1 cellular context compared by ENCODE assay signal in the genomic region with DNA sequence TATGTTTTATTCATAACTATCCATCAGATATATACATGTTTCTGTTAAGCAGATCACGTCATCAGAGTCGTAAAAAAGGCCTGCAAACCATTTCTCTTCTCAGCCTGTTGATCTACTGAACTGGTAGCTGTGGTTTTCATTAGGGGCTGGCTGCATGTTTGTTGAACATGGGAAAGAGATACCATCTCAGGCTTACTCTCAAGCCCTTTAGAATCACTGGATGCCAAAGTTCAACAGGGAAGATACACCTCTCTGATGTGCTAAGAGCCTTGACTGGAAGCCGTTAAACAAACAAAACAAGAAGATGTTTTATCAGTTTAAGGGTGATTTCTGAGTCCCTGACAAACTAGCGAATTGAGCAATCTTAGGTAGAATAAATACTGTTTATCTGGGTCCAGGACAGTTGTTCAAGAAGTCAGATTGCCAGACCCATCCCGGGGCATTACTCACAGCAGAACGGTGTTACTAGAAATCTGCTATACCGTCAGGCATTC.
TF ChIP-seq lines count a peak whose summit lies in the region.

No MANE protein-coding gene starts in this region.

TF ChIP-seq in HepG2, 621 proteins besides CTCF, POLR2A, EP300 and RAD21 (continued from another document and continues in another):
- TF ChIP-seq, protein P1, sequence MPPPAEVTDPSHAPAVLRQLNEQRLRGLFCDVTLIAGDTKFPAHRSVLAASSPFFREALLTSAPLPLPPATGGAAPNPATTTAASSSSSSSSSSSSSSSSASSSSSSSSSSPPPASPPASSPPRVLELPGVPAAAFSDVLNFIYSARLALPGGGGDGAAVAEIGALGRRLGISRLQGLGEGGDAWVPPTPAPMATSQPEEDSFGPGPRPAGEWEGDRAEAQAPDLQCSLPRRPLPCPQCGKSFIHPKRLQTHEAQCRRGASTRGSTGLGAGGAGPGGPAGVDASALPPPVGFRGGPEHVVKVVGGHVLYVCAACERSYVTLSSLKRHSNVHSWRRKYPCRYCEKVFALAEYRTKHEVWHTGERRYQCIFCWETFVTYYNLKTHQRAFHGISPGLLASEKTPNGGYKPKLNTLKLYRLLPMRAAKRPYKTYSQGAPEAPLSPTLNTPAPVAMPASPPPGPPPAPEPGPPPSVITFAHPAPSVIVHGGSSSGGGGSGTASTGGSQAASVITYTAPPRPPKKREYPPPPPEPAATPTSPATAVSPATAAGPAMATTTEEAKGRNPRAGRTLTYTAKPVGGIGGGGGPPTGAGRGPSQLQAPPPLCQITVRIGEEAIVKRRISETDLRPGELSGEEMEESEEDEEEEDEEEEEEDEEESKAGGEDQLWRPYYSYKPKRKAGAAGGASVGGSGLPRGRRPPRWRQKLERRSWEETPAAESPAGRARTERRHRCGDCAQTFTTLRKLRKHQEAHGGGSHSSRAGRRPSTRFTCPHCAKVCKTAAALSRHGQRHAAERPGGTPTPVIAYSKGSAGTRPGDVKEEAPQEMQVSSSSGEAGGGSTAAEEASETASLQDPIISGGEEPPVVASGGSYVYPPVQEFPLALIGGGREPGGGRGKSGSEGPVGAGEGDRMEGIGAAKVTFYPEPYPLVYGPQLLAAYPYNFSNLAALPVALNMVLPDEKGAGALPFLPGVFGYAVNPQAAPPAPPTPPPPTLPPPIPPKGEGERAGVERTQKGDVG (CRISPR knock-in tag; IDR thresholded peaks at IDR 0.05; ENCODE audit: borderline replicate concordance), result no peak
- no peak for TF ChIP-seq TOPORS (CRISPR knock-in tag; IDR thresholded peaks at IDR 0.05)
- TF ChIP-seq ZNF670 (CRISPR knock-in tag; IDR thresholded peaks at IDR 0.05; ENCODE audit: borderline replicate concordance), result no peak
- 0 out of 2 replicates have a peak, but pooled peaks have one; percentile 56 for TF ChIP-seq RFXANK (CRISPR knock-in tag; IDR thresholded peaks at IDR 0.05)
- TF ChIP-seq, protein P2, sequence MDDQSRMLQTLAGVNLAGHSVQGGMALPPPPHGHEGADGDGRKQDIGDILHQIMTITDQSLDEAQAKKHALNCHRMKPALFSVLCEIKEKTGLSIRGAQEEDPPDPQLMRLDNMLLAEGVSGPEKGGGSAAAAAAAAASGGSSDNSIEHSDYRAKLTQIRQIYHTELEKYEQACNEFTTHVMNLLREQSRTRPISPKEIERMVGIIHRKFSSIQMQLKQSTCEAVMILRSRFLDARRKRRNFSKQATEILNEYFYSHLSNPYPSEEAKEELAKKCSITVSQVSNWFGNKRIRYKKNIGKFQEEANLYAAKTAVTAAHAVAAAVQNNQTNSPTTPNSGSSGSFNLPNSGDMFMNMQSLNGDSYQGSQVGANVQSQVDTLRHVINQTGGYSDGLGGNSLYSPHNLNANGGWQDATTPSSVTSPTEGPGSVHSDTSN (CRISPR knock-in tag; IDR thresholded peaks at IDR 0.05; ENCODE audit: borderline replicate concordance), result no peak
- no peak for TF ChIP-seq AGO2 (optimal IDR thresholded peaks at IDR 0.05; ENCODE audit: low read depth, low read length)
- no peak for TF ChIP-seq ZNF343 (CRISPR knock-in tag; IDR thresholded peaks at IDR 0.05)
- TF ChIP-seq CBX2 (IDR thresholded peaks at IDR 0.05; ENCODE audit: low read depth, low read length), result no peak
- peak; percentile 48; the same call in 1 of the 2 replicates for TF ChIP-seq CBX2 (CRISPR knock-in tag; IDR thresholded peaks at IDR 0.05; ENCODE audit: low read depth)
- no peak for TF ChIP-seq MAF1 (CRISPR knock-in tag; IDR thresholded peaks at IDR 0.05; ENCODE audit: borderline replicate concordance)
- TF ChIP-seq HDAC1 (CRISPR knock-in tag; IDR thresholded peaks at IDR 0.05), result peak; percentile 79
- no peak for TF ChIP-seq ZNF558 (CRISPR knock-in tag; IDR thresholded peaks at IDR 0.05; ENCODE audit: borderline replicate concordance)
- 0 out of 2 replicates have a peak, but pooled peaks have one; percentile 43 for TF ChIP-seq ZNF335 (CRISPR knock-in tag; IDR thresholded peaks at IDR 0.05)
- TF ChIP-seq, protein P3, sequence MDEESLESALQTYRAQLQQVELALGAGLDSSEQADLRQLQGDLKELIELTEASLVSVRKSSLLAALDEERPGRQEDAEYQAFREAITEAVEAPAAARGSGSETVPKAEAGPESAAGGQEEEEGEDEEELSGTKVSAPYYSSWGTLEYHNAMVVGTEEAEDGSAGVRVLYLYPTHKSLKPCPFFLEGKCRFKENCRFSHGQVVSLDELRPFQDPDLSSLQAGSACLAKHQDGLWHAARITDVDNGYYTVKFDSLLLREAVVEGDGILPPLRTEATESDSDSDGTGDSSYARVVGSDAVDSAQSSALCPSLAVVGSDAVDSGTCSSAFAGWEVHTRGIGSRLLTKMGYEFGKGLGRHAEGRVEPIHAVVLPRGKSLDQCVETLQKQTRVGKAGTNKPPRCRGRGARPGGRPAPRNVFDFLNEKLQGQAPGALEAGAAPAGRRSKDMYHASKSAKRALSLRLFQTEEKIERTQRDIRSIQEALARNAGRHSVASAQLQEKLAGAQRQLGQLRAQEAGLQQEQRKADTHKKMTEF (CRISPR knock-in tag; IDR thresholded peaks at IDR 0.05), result peak; percentile 91
- TF ChIP-seq FOXA3 (CRISPR knock-in tag; IDR thresholded peaks at IDR 0.05), result peak; percentile 93
- no peak for TF ChIP-seq KMT2B (CRISPR knock-in tag; IDR thresholded peaks at IDR 0.05)
- TF ChIP-seq GABPB1 (CRISPR knock-in tag; IDR thresholded peaks at IDR 0.05), result no peak
- no peak for TF ChIP-seq SUZ12 (IDR thresholded peaks at IDR 0.05; ENCODE audit: low read depth, low read length)
- TF ChIP-seq RXRB (CRISPR knock-in tag; IDR thresholded peaks at IDR 0.05; ENCODE audit: borderline replicate concordance), result peak; percentile 84
- TF ChIP-seq NCOR1 (IDR thresholded peaks at IDR 0.05; ENCODE audit: borderline replicate concordance, low read length), result peak; percentile 79; the same call in 1 of the 2 replicates
- TF ChIP-seq ZNF431 (CRISPR knock-in tag; IDR thresholded peaks at IDR 0.05; ENCODE audit: borderline replicate concordance, low read depth), result no peak
- TF ChIP-seq ZKSCAN5 (CRISPR knock-in tag; IDR thresholded peaks at IDR 0.05), result no peak
- no peak for TF ChIP-seq GPN1 (CRISPR knock-in tag; IDR thresholded peaks at IDR 0.05; ENCODE audit: borderline replicate concordance)
- peak; percentile 42; the same call in 1 of the 2 replicates for TF ChIP-seq ZNF121 (CRISPR knock-in tag; IDR thresholded peaks at IDR 0.05)
- peak; percentile 86 for TF ChIP-seq ZNF792 (CRISPR knock-in tag; IDR thresholded peaks at IDR 0.05)
- TF ChIP-seq, protein P4, sequence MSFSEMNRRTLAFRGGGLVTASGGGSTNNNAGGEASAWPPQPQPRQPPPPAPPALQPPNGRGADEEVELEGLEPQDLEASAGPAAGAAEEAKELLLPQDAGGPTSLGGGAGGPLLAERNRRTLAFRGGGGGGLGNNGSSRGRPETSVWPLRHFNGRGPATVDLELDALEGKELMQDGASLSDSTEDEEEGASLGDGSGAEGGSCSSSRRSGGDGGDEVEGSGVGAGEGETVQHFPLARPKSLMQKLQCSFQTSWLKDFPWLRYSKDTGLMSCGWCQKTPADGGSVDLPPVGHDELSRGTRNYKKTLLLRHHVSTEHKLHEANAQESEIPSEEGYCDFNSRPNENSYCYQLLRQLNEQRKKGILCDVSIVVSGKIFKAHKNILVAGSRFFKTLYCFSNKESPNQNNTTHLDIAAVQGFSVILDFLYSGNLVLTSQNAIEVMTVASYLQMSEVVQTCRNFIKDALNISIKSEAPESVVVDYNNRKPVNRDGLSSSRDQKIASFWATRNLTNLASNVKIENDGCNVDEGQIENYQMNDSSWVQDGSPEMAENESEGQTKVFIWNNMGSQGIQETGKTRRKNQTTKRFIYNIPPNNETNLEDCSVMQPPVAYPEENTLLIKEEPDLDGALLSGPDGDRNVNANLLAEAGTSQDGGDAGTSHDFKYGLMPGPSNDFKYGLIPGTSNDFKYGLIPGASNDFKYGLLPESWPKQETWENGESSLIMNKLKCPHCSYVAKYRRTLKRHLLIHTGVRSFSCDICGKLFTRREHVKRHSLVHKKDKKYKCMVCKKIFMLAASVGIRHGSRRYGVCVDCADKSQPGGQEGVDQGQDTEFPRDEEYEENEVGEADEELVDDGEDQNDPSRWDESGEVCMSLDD (CRISPR knock-in tag; IDR thresholded peaks at IDR 0.05; ENCODE audit: borderline replicate concordance), result no peak
- peak; percentile 63; the same call in 1 of the 2 replicates for TF ChIP-seq ZBTB20 (CRISPR knock-in tag; IDR thresholded peaks at IDR 0.05; ENCODE audit: borderline replicate concordance, low read depth)
- TF ChIP-seq ZNF331 (CRISPR knock-in tag; IDR thresholded peaks at IDR 0.05), result peak; percentile 85
- peak in 1 of 2 experiments; percentile 68; a peak in 2 of 4 replicates for TF ChIP-seq KLF16 (CRISPR knock-in tag; IDR thresholded peaks at IDR 0.05)
- TF ChIP-seq ZFP90 (CRISPR knock-in tag; IDR thresholded peaks at IDR 0.05; ENCODE audit: borderline replicate concordance), result no peak
- TF ChIP-seq, protein P5, sequence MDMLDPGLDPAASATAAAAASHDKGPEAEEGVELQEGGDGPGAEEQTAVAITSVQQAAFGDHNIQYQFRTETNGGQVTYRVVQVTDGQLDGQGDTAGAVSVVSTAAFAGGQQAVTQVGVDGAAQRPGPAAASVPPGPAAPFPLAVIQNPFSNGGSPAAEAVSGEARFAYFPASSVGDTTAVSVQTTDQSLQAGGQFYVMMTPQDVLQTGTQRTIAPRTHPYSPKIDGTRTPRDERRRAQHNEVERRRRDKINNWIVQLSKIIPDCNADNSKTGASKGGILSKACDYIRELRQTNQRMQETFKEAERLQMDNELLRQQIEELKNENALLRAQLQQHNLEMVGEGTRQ (IDR thresholded peaks at IDR 0.05; ENCODE audit: low read depth, low read length), result no peak
- TF ChIP-seq, protein P5 (CRISPR knock-in tag; IDR thresholded peaks at IDR 0.05; ENCODE audit: borderline replicate concordance), result no peak
- no peak for TF ChIP-seq BHLHE40 (IDR thresholded peaks at IDR 0.05; ENCODE audit: low read length)
- TF ChIP-seq ZNF598 (CRISPR knock-in tag; IDR thresholded peaks at IDR 0.05; ENCODE audit: borderline replicate concordance), result no peak
- TF ChIP-seq HOXA7 (CRISPR knock-in tag; IDR thresholded peaks at IDR 0.05), result no peak
- TF ChIP-seq, protein P6, sequence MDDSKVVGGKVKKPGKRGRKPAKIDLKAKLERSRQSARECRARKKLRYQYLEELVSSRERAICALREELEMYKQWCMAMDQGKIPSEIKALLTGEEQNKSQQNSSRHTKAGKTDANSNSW (CRISPR knock-in tag; IDR thresholded peaks at IDR 0.05; ENCODE audit: borderline replicate concordance), result no peak
- TF ChIP-seq, protein P7, sequence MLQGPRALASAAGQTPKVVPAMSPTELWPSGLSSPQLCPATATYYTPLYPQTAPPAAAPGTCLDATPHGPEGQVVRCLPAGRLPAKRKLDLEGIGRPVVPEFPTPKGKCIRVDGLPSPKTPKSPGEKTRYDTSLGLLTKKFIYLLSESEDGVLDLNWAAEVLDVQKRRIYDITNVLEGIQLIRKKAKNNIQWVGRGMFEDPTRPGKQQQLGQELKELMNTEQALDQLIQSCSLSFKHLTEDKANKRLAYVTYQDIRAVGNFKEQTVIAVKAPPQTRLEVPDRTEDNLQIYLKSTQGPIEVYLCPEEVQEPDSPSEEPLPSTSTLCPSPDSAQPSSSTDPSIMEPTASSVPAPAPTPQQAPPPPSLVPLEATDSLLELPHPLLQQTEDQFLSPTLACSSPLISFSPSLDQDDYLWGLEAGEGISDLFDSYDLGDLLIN (CRISPR knock-in tag; IDR thresholded peaks at IDR 0.05; ENCODE audit: borderline replicate concordance), result no peak
- no peak for TF ChIP-seq IKZF1 (IDR thresholded peaks at IDR 0.05)
- TF ChIP-seq ZNF652 (CRISPR knock-in tag; IDR thresholded peaks at IDR 0.05; ENCODE audit: borderline replicate concordance, low read depth), result peak; percentile 18; the same call in 1 of the 2 replicates
- 0 out of 2 replicates have a peak, but pooled peaks have one; percentile 38 for TF ChIP-seq ZNF749 (CRISPR knock-in tag; IDR thresholded peaks at IDR 0.05; ENCODE audit: borderline replicate concordance)
- TF ChIP-seq MED1 (CRISPR knock-in tag; IDR thresholded peaks at IDR 0.05), result peak; percentile 41; the same call in 1 of the 2 replicates
- TF ChIP-seq ZSCAN29 (CRISPR knock-in tag; conservative IDR thresholded peaks at IDR 0.05), result no peak
- TF ChIP-seq, protein P8, sequence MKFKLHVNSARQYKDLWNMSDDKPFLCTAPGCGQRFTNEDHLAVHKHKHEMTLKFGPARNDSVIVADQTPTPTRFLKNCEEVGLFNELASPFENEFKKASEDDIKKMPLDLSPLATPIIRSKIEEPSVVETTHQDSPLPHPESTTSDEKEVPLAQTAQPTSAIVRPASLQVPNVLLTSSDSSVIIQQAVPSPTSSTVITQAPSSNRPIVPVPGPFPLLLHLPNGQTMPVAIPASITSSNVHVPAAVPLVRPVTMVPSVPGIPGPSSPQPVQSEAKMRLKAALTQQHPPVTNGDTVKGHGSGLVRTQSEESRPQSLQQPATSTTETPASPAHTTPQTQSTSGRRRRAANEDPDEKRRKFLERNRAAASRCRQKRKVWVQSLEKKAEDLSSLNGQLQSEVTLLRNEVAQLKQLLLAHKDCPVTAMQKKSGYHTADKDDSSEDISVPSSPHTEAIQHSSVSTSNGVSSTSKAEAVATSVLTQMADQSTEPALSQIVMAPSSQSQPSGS (CRISPR knock-in tag; IDR thresholded peaks at IDR 0.05), result peak; percentile 56; the same call in 1 of the 2 replicates
- TF ChIP-seq SIN3A (IDR thresholded peaks at IDR 0.05; ENCODE audit: borderline replicate concordance, low read depth, low read length), result no peak
- TF ChIP-seq, protein P9, sequence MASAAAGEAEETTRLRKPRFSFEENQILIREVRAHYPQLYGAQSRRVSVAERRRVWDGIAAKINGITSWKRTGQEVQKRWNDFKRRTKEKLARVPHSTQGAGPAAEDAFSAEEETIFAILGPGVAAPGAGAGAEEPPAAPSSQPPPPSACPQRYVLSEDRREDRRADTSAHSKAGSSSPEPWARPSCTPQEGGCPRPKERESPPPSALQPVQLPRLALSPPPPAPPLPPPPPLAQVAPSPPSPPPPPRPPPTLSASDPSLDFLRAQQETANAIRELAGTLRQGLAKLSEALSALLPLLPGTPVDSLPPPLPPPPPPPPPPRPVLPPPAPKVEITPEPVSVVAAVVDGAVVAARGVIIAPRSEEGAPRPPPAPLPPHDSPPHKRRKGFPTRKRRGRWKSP (CRISPR knock-in tag; IDR thresholded peaks at IDR 0.05), result peak; percentile 50; the same call in 1 of the 2 replicates
- TF ChIP-seq ZNF644 (CRISPR knock-in tag; IDR thresholded peaks at IDR 0.05; ENCODE audit: low read depth), result peak; percentile 62
- peak; percentile 53; the same call in 1 of the 2 replicates for TF ChIP-seq KDM3A (CRISPR knock-in tag; IDR thresholded peaks at IDR 0.05; ENCODE audit: low read depth)
- TF ChIP-seq FOXA1 (IDR thresholded peaks at IDR 0.05), result no peak
- peak; percentile 90 for TF ChIP-seq FOXA1 (CRISPR knock-in tag; IDR thresholded peaks at IDR 0.05)
- 0 out of 2 replicates have a peak, but pooled peaks have one; percentile 25 for TF ChIP-seq MXD4 (CRISPR knock-in tag; IDR thresholded peaks at IDR 0.05)
- no peak; the same call in 1 of the 2 replicates for TF ChIP-seq CREB1 (IDR thresholded peaks at IDR 0.05)
- peak; percentile 79 for TF ChIP-seq CREB1 (CRISPR knock-in tag; IDR thresholded peaks at IDR 0.05)
